In genomic region chr5:113212244-113212920, GRCh38 we compare ENCODE assay signal across 1 cellular context.
TF ChIP-seq lines count a peak whose summit lies in the region.

No MANE protein-coding gene starts in this region.

TF ChIP-seq in HEK293, 187 proteins besides CTCF, POLR2A, EP300 and RAD21 (continued from another document and continues in another):
- TF ChIP-seq ZNF654 (tag by site-specific recombination; IDR thresholded peaks at IDR 0.05; ENCODE audit: low read depth), result no peak
- peak; percentile 92 for TF ChIP-seq GLIS1 (tag by site-specific recombination; IDR thresholded peaks at IDR 0.05)
- TF ChIP-seq BCL11A (tag by site-specific recombination; IDR thresholded peaks at IDR 0.05; ENCODE audit: low read depth), result no peak
- no peak for TF ChIP-seq ZSCAN16 (tag by site-specific recombination; IDR thresholded peaks at IDR 0.05)
- no peak for TF ChIP-seq ZNF677 (tag by site-specific recombination; IDR thresholded peaks at IDR 0.05)
- TF ChIP-seq ZNF202 (tag by site-specific recombination; IDR thresholded peaks at IDR 0.05; ENCODE audit: borderline replicate concordance), result no peak
- no peak for TF ChIP-seq GFI1B (tag by site-specific recombination; IDR thresholded peaks at IDR 0.05)
- TF ChIP-seq REST (tag by site-specific recombination; IDR thresholded peaks at IDR 0.05), result no peak
- TF ChIP-seq ZNF747 (tag by site-specific recombination; IDR thresholded peaks at IDR 0.05), result no peak
- TF ChIP-seq ZNF571 (tag by site-specific recombination; IDR thresholded peaks at IDR 0.05), result no peak
- no peak for TF ChIP-seq ZNF610 (tag by site-specific recombination; IDR thresholded peaks at IDR 0.05; ENCODE audit: borderline replicate concordance)
- TF ChIP-seq KLF17 (tag by site-specific recombination; IDR thresholded peaks at IDR 0.05), result no peak
- TF ChIP-seq HOXD13 (CRISPR knock-in tag; IDR thresholded peaks at IDR 0.05; ENCODE audit: borderline replicate concordance), result no peak
- peak; percentile 71 for TF ChIP-seq ZIC2 (tag by site-specific recombination; IDR thresholded peaks at IDR 0.05)
- no peak for TF ChIP-seq ZNF596 (tag by site-specific recombination; IDR thresholded peaks at IDR 0.05)
- TF ChIP-seq KLF10 (tag by site-specific recombination; IDR thresholded peaks at IDR 0.05), result no peak
- TF ChIP-seq ZNF692 (tag by site-specific recombination; IDR thresholded peaks at IDR 0.05), result peak; percentile 53
- TF ChIP-seq HOXA7 (CRISPR knock-in tag; IDR thresholded peaks at IDR 0.05; ENCODE audit: borderline replicate concordance), result no peak
- TF ChIP-seq ZNF311 (tag by site-specific recombination; IDR thresholded peaks at IDR 0.05; ENCODE audit: borderline replicate concordance), result no peak
- no peak; the same call in 1 of the 2 replicates for TF ChIP-seq PRDM6 (tag by site-specific recombination; IDR thresholded peaks at IDR 0.05)
- no peak for TF ChIP-seq ZNF10 (tag by site-specific recombination; IDR thresholded peaks at IDR 0.05)
- TF ChIP-seq ZNF19 (tag by site-specific recombination; IDR thresholded peaks at IDR 0.05; ENCODE audit: low read depth), result no peak
- TF ChIP-seq ZEB2 (tag by site-specific recombination; IDR thresholded peaks at IDR 0.05), result no peak
- no peak for TF ChIP-seq GLIS2 (tag by site-specific recombination; IDR thresholded peaks at IDR 0.05)
- TF ChIP-seq ZNF837 (tag by site-specific recombination; IDR thresholded peaks at IDR 0.05), result no peak
- peak; percentile 47; the same call in 1 of the 2 replicates for TF ChIP-seq ZBTB44 (tag by site-specific recombination; IDR thresholded peaks at IDR 0.05)
- peak; percentile 83 for TF ChIP-seq MZF1 (tag by site-specific recombination; IDR thresholded peaks at IDR 0.05; ENCODE audit: borderline replicate concordance)
- TF ChIP-seq ZNF548 (tag by site-specific recombination; IDR thresholded peaks at IDR 0.05), result no peak
- TF ChIP-seq ZNF530 (tag by site-specific recombination; IDR thresholded peaks at IDR 0.05; ENCODE audit: low read depth), result no peak
- no peak for TF ChIP-seq ZBTB7A (tag by site-specific recombination; IDR thresholded peaks at IDR 0.05; ENCODE audit: low read depth)
- no peak for TF ChIP-seq HOXC10 (CRISPR knock-in tag; IDR thresholded peaks at IDR 0.05)
- no peak for TF ChIP-seq SP2 (tag by site-specific recombination; IDR thresholded peaks at IDR 0.05)
- TF ChIP-seq ZNF394 (tag by site-specific recombination; IDR thresholded peaks at IDR 0.05; ENCODE audit: borderline replicate concordance), result no peak
- TF ChIP-seq ZNF626 (tag by site-specific recombination; IDR thresholded peaks at IDR 0.05), result no peak
- TF ChIP-seq ZNF112 (tag by site-specific recombination; IDR thresholded peaks at IDR 0.05), result no peak
- no peak for TF ChIP-seq ZNF645 (tag by site-specific recombination; IDR thresholded peaks at IDR 0.05)
- TF ChIP-seq ZNF37A (tag by site-specific recombination; IDR thresholded peaks at IDR 0.05), result no peak
- no peak for TF ChIP-seq ZNF701 (tag by site-specific recombination; IDR thresholded peaks at IDR 0.05)
- no peak for TF ChIP-seq ZNF521 (tag by site-specific recombination; IDR thresholded peaks at IDR 0.05)
- peak; percentile 24; the same call in 1 of the 2 replicates for TF ChIP-seq FEZF1 (tag by site-specific recombination; IDR thresholded peaks at IDR 0.05)
- no peak for TF ChIP-seq REPIN1 (tag by site-specific recombination; IDR thresholded peaks at IDR 0.05; ENCODE audit: low read depth)
- TF ChIP-seq SALL2 (tag by site-specific recombination; IDR thresholded peaks at IDR 0.05; ENCODE audit: borderline replicate concordance), result no peak
- no peak for TF ChIP-seq ZNF670 (tag by site-specific recombination; IDR thresholded peaks at IDR 0.05; ENCODE audit: low read depth)
- TF ChIP-seq ZNF391 (tag by site-specific recombination; IDR thresholded peaks at IDR 0.05; ENCODE audit: borderline replicate concordance, low read depth), result no peak
- TF ChIP-seq BCL6B (tag by site-specific recombination; IDR thresholded peaks at IDR 0.05), result peak; percentile 97
- no peak for TF ChIP-seq ZNF792 (tag by site-specific recombination; IDR thresholded peaks at IDR 0.05)
- TF ChIP-seq ZNF146 (tag by site-specific recombination; IDR thresholded peaks at IDR 0.05), result no peak
- no peak for TF ChIP-seq ZNF423 (tag by site-specific recombination; IDR thresholded peaks at IDR 0.05)
- TF ChIP-seq ZNF510 (tag by site-specific recombination; IDR thresholded peaks at IDR 0.05; ENCODE audit: insufficient replicate concordance), result no peak
- TF ChIP-seq ZNF23 (tag by site-specific recombination; IDR thresholded peaks at IDR 0.05; ENCODE audit: borderline replicate concordance), result no peak
- TF ChIP-seq KLF16 (tag by site-specific recombination; IDR thresholded peaks at IDR 0.05), result no peak
- no peak for TF ChIP-seq MEIS1 (CRISPR knock-in tag; IDR thresholded peaks at IDR 0.05; ENCODE audit: borderline replicate concordance)
- TF ChIP-seq ZNF624 (tag by site-specific recombination; IDR thresholded peaks at IDR 0.05), result no peak
- TF ChIP-seq ZBTB21 (tag by site-specific recombination; IDR thresholded peaks at IDR 0.05), result no peak; the same call in 1 of the 2 replicates
- TF ChIP-seq KLF9 (tag by site-specific recombination; IDR thresholded peaks at IDR 0.05; ENCODE audit: low read depth), result no peak
- no peak for TF ChIP-seq SETDB1 (IDR thresholded peaks at IDR 0.05; ENCODE audit: insufficient read length, low read length)
- TF ChIP-seq ZNF280D (tag by site-specific recombination; IDR thresholded peaks at IDR 0.05), result no peak
